13 cellular contexts compared by ENCODE assay signal in genomic region chr1:94983343-94983742, GRCh38. TPM values are rescaled to one million over a fixed set of nuclear protein-coding genes. Genes with fewer than 3 reads are reported as not detected.
DNase-seq lines count a peak whose midpoint lies in the region; ATAC-seq, FAIRE-seq and TF ChIP-seq lines count a peak whose summit lies in the region.
"Had no signal": no experiment of that assay in that cellular context is flagged by ENCODE, and none has a peak within 500 bp of the region (broad histone marks: within the 10 kb centered on the region; RNA-seq: fewer than 3 reads in every experiment).

No MANE protein-coding gene starts in this region.

- H3K4me1 ChIP-seq in kidney (ENCODE audit: control insufficient read depth in 1 of 2, insufficient read depth in 1 of 2, low read depth in 1 of 2, low read length in 2 of 2) (peaks cover 4 to 6% of the 10 kb centered on the region in 2 donors), spleen (peaks cover 16 to 61% (median 30%) of the 10 kb centered on the region in 6 donors)

- FAIRE-seq in kidney (lab: Jason Lieb, UNC) = no peak

- ATAC-seq in HG02623 (IDR thresholded peaks at IDR 0.05; ENCODE audit: unreplicated experiment) (no peak), GM21526 (IDR thresholded peaks at IDR 0.05; ENCODE audit: low FRiP score, unreplicated experiment) (no peak), HG03097 (IDR thresholded peaks at IDR 0.05; ENCODE audit: low FRiP score, unreplicated experiment) (no peak)
- ATAC-seq: stimulated activated memory B cell treated with anti-CD40 and anti-IgM and Interleukin-4, amounts not matched to agents 10 μg/mL and 1 μg/mL and 100 μg/mL, for 72 hours had no signal

- TF ChIP-seq CTCF in kidney (IDR thresholded peaks at IDR 0.05; ENCODE audit: borderline replicate concordance, extremely low read depth, insufficient read depth) = no peak
- TF ChIP-seq CTCF in spleen (IDR thresholded peaks at IDR 0.05 in 8 of 11, conservative IDR thresholded peaks at IDR 0.05 in 3 of 11) = no peak

- intact Hi-C loops in kidney (cut with DNase I) (no loop called here), spleen (cut with DNase I; ENCODE audit: low total_unique reads) (no loop called here)

- WGBS in spleen, 5 donors = 65 to 77% (median 70%) methylated on average over 2 of the region's 2 CpGs

- no peaks in the 10 kb centered on the region for H3K9me3 ChIP-seq in kidney (ENCODE audit: control insufficient read depth in 1 of 2, low read length in 2 of 2)
- H3K9me3 ChIP-seq in spleen = no peaks in the 10 kb centered on the region
- H3K9me3 ChIP-seq: HAP-1 had no signal

- H3K27ac ChIP-seq in kidney (ENCODE audit: low read depth in 2 of 2, low read length in 2 of 2) (peak overlapping the region; percentile 29 to 76), spleen (peak overlapping the region in 7 of 8 donors; percentile 23 to 81 (median 65))

- no peak overlapping the region for H3K4me3 ChIP-seq in kidney (ENCODE audit: low read length in 2 of 2)
- H3K4me3 ChIP-seq in spleen = no peak overlapping the region
- H3K4me3 ChIP-seq: HAP-1 had no signal

- no peak for TF ChIP-seq POLR2A in spleen (IDR thresholded peaks at IDR 0.05)

- no peaks in the 10 kb centered on the region for H3K27me3 ChIP-seq in spleen (replicated peaks in 1 of 7)

- H3K9ac ChIP-seq in kidney (ENCODE audit: low read length in 2 of 2) = no peak overlapping the region

- DNase-seq in LHCN-M2 (ENCODE audit: low read depth) = peak; percentile 84
- peak; percentile 80 for DNase-seq in dermis blood vessel endothelial cell
- no peak for DNase-seq in kidney
- no peak for DNase-seq in spleen
- no peak for DNase-seq in SKM-1 (lab: John Stamatoyannopoulos, UW; ENCODE audit: unreplicated experiment)
- DNase-seq: effector CD4-positive, alpha-beta T cell; NCI-H146; NK-92 treated with Interleukin-12 subunit alpha and Interleukin-12 subunit beta, amount 100 ng/mL, for 24 hours had no signal

- no peaks in the 10 kb centered on the region for H3K36me3 ChIP-seq in kidney (ENCODE audit: control insufficient read depth in 1 of 2, insufficient read depth in 2 of 2, low read length in 2 of 2)
- H3K36me3 ChIP-seq in spleen = no peaks in the 10 kb centered on the region
- H3K36me3 ChIP-seq: HAP-1 had no signal

RNA-seq across cellular contexts. Expression of gene CNN3, which starts 56.4 kb away (rescaled TPM):
- total RNA-seq in LHCN-M2 (2014; rRNA removed) (513 and 547 TPM in 2 replicates), dermis blood vessel endothelial cell (578 and 589 TPM in 2 replicates), kidney (291 TPM), spleen (100 to 1,000 TPM in 6 of 7 donors, 10 to 100 TPM in 1; 83.8 to 124 (median 111) TPM)
- 664 TPM for polyA plus RNA-seq in LHCN-M2 (2012)
- polyA plus RNA-seq in kidney (ENCODE audit: insufficient read depth, low read depth, low replicate concordance) (232 TPM), spleen (10 to 100 TPM; 27.4 to 94.1 (median 54.8) TPM)

Comparison
In these comparisons a context has a peak if more than half of its experiments do, and no peak if none do; other contexts are left out.
1. DNase-seq: peak in LHCN-M2 (single experiment) and dermis blood vessel endothelial cell (single experiment); none in kidney (single experiment), spleen (single experiment) and SKM-1 (single experiment).